Comparison of ENCODE assay signal across 1 cellular context in the genomic region with DNA sequence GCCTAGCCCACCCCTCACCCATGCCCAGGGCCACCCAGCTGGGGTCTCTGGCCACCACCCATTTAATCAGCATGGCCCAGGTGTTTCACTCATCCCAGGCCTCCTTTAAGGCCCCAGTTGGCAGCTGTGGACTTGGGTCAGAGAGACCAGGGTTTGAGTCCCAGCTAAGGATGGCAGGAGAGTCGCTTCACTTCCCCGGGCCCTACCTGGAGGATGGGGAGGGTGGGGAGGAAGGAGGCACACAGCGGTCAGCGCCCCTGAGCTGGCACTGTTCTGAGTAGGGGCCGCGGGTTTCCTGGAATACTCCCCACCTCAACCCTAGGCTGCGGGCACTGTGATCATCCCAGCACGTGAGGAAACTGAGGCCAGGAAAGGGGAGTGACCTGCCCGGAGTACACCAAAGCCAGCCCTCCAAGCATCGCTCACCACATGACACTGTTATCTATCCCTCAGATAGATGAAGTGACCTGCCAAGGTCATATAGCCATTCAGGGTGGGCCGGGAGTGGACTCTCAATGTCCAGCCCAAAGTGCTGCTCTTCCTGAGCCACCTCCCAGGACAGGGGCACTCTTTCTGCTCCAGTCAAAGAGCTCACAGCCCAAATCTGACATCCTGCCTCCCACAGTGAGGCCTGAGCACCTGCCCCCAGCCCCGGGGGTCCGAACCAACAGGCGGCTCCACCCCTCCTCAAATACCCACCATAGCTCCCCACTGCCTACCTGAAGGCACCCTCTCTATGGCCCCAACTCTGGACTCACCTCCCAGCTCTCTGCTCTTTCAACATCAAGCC.
A peak's percentile ranks its signal among the peaks of the same experiment; 100 is the strongest.
TF ChIP-seq lines count a peak whose summit lies in the region.

No MANE protein-coding gene starts in this region.

TF ChIP-seq in HepG2, 621 proteins besides CTCF, POLR2A, EP300 and RAD21:
- TF ChIP-seq KDM5B (CRISPR knock-in tag; IDR thresholded peaks at IDR 0.05; ENCODE audit: borderline replicate concordance) (0 out of 2 replicates have a peak, but pooled peaks have one; percentile 17), ESRRA (CRISPR knock-in tag; IDR thresholded peaks at IDR 0.05; ENCODE audit: low read depth) (0 out of 2 replicates have a peak, but pooled peaks have one; percentile 31), ZNF883 (CRISPR knock-in tag; IDR thresholded peaks at IDR 0.05; ENCODE audit: not compliant biosample characterization) (peak; percentile 14), SRF (IDR thresholded peaks at IDR 0.05; ENCODE audit: low read depth, low read length) (no peak), TAF15 (IDR thresholded peaks at IDR 0.05; ENCODE audit: low read depth, low read length, poor library complexity, severe bottlenecking) (no peak), ZFP36L1 (CRISPR knock-in tag; IDR thresholded peaks at IDR 0.05) (no peak), AGO2 (optimal IDR thresholded peaks at IDR 0.05; ENCODE audit: low read depth, low read length) (peak; percentile 59), HNF4A (CRISPR knock-in tag; IDR thresholded peaks at IDR 0.05) (0 out of 2 replicates have a peak, but pooled peaks have one; percentile 25), TARDBP (CRISPR knock-in tag; IDR thresholded peaks at IDR 0.05) (0 out of 2 replicates have a peak, but pooled peaks have one; percentile 8), SAP130 (CRISPR knock-in tag; IDR thresholded peaks at IDR 0.05; ENCODE audit: low read depth) (0 out of 2 replicates have a peak, but pooled peaks have one; percentile 10), HNRNPL (IDR thresholded peaks at IDR 0.05; ENCODE audit: low read depth, low read length) (0 out of 2 replicates have a peak, but pooled peaks have one; percentile 61), AKAP8 (CRISPR knock-in tag; IDR thresholded peaks at IDR 0.05) (0 out of 2 replicates have a peak, but pooled peaks have one; percentile 24), RBFOX2 (IDR thresholded peaks at IDR 0.05; ENCODE audit: low read depth, low read length) (0 out of 2 replicates have a peak, but pooled peaks have one; percentile 15)
- TF ChIP-seq, protein P1, sequence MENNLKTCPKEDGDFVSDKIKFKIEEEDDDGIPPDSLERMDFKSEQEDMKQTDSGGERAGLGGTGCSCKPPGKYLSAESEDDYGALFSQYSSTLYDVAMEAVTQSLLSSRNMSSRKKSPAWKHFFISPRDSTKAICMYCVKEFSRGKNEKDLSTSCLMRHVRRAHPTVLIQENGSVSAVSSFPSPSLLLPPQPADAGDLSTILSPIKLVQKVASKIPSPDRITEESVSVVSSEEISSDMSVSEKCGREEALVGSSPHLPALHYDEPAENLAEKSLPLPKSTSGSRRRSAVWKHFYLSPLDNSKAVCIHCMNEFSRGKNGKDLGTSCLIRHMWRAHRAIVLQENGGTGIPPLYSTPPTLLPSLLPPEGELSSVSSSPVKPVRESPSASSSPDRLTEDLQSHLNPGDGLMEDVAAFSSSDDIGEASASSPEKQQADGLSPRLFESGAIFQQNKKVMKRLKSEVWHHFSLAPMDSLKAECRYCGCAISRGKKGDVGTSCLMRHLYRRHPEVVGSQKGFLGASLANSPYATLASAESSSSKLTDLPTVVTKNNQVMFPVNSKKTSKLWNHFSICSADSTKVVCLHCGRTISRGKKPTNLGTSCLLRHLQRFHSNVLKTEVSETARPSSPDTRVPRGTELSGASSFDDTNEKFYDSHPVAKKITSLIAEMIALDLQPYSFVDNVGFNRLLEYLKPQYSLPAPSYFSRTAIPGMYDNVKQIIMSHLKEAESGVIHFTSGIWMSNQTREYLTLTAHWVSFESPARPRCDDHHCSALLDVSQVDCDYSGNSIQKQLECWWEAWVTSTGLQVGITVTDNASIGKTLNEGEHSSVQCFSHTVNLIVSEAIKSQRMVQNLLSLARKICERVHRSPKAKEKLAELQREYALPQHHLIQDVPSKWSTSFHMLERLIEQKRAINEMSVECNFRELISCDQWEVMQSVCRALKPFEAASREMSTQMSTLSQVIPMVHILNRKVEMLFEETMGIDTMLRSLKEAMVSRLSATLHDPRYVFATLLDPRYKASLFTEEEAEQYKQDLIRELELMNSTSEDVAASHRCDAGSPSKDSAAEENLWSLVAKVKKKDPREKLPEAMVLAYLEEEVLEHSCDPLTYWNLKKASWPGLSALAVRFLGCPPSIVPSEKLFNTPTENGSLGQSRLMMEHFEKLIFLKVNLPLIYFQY (CRISPR knock-in tag; IDR thresholded peaks at IDR 0.05; ENCODE audit: borderline replicate concordance): no peak
- TF ChIP-seq, protein P2, sequence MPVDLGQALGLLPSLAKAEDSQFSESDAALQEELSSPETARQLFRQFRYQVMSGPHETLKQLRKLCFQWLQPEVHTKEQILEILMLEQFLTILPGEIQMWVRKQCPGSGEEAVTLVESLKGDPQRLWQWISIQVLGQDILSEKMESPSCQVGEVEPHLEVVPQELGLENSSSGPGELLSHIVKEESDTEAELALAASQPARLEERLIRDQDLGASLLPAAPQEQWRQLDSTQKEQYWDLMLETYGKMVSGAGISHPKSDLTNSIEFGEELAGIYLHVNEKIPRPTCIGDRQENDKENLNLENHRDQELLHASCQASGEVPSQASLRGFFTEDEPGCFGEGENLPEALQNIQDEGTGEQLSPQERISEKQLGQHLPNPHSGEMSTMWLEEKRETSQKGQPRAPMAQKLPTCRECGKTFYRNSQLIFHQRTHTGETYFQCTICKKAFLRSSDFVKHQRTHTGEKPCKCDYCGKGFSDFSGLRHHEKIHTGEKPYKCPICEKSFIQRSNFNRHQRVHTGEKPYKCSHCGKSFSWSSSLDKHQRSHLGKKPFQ (CRISPR knock-in tag; IDR thresholded peaks at IDR 0.05; ENCODE audit: insufficient replicate concordance): peak; percentile 37
- TF ChIP-seq, protein P3, sequence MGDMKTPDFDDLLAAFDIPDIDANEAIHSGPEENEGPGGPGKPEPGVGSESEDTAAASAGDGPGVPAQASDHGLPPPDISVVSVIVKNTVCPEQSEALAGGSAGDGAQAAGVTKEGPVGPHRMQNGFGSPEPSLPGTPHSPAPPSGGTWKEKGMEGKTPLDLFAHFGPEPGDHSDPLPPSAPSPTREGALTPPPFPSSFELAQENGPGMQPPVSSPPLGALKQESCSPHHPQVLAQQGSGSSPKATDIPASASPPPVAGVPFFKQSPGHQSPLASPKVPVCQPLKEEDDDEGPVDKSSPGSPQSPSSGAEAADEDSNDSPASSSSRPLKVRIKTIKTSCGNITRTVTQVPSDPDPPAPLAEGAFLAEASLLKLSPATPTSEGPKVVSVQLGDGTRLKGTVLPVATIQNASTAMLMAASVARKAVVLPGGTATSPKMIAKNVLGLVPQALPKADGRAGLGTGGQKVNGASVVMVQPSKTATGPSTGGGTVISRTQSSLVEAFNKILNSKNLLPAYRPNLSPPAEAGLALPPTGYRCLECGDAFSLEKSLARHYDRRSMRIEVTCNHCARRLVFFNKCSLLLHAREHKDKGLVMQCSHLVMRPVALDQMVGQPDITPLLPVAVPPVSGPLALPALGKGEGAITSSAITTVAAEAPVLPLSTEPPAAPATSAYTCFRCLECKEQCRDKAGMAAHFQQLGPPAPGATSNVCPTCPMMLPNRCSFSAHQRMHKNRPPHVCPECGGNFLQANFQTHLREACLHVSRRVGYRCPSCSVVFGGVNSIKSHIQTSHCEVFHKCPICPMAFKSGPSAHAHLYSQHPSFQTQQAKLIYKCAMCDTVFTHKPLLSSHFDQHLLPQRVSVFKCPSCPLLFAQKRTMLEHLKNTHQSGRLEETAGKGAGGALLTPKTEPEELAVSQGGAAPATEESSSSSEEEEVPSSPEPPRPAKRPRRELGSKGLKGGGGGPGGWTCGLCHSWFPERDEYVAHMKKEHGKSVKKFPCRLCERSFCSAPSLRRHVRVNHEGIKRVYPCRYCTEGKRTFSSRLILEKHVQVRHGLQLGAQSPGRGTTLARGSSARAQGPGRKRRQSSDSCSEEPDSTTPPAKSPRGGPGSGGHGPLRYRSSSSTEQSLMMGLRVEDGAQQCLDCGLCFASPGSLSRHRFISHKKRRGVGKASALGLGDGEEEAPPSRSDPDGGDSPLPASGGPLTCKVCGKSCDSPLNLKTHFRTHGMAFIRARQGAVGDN (CRISPR knock-in tag; IDR thresholded peaks at IDR 0.05): peak; percentile 57
- TF ChIP-seq, protein P4, sequence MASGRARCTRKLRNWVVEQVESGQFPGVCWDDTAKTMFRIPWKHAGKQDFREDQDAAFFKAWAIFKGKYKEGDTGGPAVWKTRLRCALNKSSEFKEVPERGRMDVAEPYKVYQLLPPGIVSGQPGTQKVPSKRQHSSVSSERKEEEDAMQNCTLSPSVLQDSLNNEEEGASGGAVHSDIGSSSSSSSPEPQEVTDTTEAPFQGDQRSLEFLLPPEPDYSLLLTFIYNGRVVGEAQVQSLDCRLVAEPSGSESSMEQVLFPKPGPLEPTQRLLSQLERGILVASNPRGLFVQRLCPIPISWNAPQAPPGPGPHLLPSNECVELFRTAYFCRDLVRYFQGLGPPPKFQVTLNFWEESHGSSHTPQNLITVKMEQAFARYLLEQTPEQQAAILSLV (CRISPR knock-in tag; IDR thresholded peaks at IDR 0.05; ENCODE audit: borderline replicate concordance): 0 out of 2 replicates have a peak, but pooled peaks have one; percentile 9
- TF ChIP-seq, protein P5, sequence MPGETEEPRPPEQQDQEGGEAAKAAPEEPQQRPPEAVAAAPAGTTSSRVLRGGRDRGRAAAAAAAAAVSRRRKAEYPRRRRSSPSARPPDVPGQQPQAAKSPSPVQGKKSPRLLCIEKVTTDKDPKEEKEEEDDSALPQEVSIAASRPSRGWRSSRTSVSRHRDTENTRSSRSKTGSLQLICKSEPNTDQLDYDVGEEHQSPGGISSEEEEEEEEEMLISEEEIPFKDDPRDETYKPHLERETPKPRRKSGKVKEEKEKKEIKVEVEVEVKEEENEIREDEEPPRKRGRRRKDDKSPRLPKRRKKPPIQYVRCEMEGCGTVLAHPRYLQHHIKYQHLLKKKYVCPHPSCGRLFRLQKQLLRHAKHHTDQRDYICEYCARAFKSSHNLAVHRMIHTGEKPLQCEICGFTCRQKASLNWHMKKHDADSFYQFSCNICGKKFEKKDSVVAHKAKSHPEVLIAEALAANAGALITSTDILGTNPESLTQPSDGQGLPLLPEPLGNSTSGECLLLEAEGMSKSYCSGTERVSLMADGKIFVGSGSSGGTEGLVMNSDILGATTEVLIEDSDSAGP (CRISPR knock-in tag; IDR thresholded peaks at IDR 0.05; ENCODE audit: borderline replicate concordance): peak; percentile 27; the same call in 1 of the 2 replicates
